8 cellular contexts compared by ENCODE assay signal in the genomic region with DNA sequence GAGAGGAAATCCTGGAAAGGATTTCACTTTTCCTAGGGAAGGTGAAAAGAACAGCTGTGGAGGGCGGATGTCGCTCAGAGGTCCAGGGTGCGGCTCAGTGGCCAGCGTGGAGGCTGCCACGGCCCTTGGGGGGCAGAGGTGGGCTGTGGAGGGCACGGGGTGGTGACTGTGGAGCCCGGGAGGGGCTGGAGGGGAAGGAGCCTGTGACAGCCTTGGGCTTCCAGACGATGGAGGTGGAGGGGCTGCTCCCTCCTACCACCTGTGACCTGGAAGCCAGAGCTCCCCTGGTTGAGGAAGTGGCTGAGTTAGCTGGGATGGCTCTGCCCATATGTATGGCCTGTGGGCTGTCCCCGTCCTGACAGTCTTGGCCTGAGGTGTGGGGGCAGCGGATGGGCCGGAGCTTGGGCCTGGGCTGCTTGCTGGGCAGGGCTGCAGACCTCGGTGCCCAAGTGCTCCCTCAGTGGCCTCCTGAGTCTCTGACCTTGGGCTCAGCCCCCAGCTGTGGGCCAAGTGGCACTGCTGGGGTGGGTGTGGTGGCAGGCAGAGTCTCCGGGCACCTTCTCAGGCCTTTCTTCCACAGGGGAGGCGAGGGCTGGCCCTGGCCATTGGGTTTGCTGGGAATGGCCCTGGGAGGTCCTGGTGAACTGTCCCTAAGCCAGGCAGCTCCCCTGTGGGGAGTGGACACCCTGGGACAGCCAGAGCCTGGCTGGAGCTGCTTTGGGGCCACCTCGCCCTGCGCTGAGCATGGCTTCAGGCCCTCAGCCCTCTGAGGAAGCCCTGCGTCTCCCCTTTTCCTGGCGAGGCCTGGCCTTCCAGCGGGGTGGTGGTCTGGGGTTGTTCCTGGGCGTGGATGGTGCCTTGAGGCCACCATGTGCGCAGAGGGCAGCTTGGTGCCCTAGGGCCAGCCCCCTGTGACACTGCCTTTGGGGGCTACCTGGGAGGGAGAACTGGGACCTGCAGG. TPM values are rescaled to one million over a fixed set of nuclear protein-coding genes. Genes with fewer than 3 reads are reported as not detected.
DNase-seq lines count a peak whose midpoint lies in the region; ATAC-seq, FAIRE-seq and TF ChIP-seq lines count a peak whose summit lies in the region.

No MANE protein-coding gene starts in this region.

- peaks cover 20 to 43% of the 10 kb centered on the region in 2 donors for H3K36me3 Mint-ChIP-seq in stimulated activated naive B cell treated with anti-CD40 and anti-IgM and Interleukin-4, amounts not matched to agents 10 μg/mL and 1 μg/mL and 100 μg/mL, for 72 hours

- WGBS in HepG2 (ENCODE audit: low lambda C conversion rate): 93% methylated on average over 12 of the region's 21 CpGs

- H3K27me3 Mint-ChIP-seq in stimulated activated naive B cell treated with anti-CD40 and anti-IgM and Interleukin-4, amounts not matched to agents 10 μg/mL and 1 μg/mL and 100 μg/mL, for 72 hours: no peaks in the 10 kb centered on the region

- H3K9me3 Mint-ChIP-seq in stimulated activated naive B cell treated with anti-CD40 and anti-IgM and Interleukin-4, amounts not matched to agents 10 μg/mL and 1 μg/mL and 100 μg/mL, for 72 hours: no peaks in the 10 kb centered on the region

- TF ChIP-seq RAD21 in HCT116 (IDR thresholded peaks at IDR 0.05; ENCODE audit: low read depth): no peak
- TF ChIP-seq RAD21 in HepG2 (CRISPR knock-in tag; IDR thresholded peaks at IDR 0.05): no peak

- H3K36me3 ChIP-seq in HCT116 (ENCODE audit: control insufficient read depth in 1 of 2, insufficient read depth in 2 of 2, low read length in 2 of 2): no peaks in the 10 kb centered on the region; a peak in 1 of 4 replicates
- peaks cover 5 to 7% of the 10 kb centered on the region in 2 experiments; a peak in 3 of 5 replicates for H3K36me3 ChIP-seq in HepG2 (replicated peaks in 1 of 2; ENCODE audit: control insufficient read depth in 1 of 2, insufficient read depth in 2 of 2, low read length in 2 of 2)

- TF ChIP-seq POLR2A in HCT116 (IDR thresholded peaks at IDR 0.05; ENCODE audit: borderline replicate concordance, extremely low read depth, insufficient read depth, insufficient read length): no peak
- no peak for TF ChIP-seq POLR2A in HepG2 (IDR thresholded peaks at IDR 0.05; ENCODE audit: insufficient read depth in 1 of 2, low read depth in 2 of 2, low read length in 2 of 2)

- CTCF ChIA-PET in HCT116 (lab: Charles Lee): no interaction called here
- CTCF ChIA-PET in HepG2 (lab: Yijun Ruan, JAX; ENCODE audit: low intra/inter-chr PET ratio, low total read pairs): no interaction called here

- H3K79me2 ChIP-seq in HCT116 (ENCODE audit: insufficient read depth, low read length) (peaks cover 83% of the 10 kb centered on the region), HepG2 (ENCODE audit: insufficient read depth, low read length) (peaks cover 49% of the 10 kb centered on the region)

- TF ChIP-seq EP300 in HepG2 (IDR thresholded peaks at IDR 0.05; ENCODE audit: low read depth in 2 of 2, low read length in 2 of 2) (no peak), HepG2 (CRISPR knock-in tag; IDR thresholded peaks at IDR 0.05; ENCODE audit: borderline replicate concordance) (no peak)

- H3K9ac ChIP-seq in HCT116 (ENCODE audit: low read length) (peak overlapping the region; percentile 95), HepG2 (ENCODE audit: insufficient read depth, low read depth, low read length) (no peak overlapping the region)

- peak overlapping the region; percentile 67 for H3K27ac Mint-ChIP-seq in stimulated activated naive B cell treated with anti-CD40 and anti-IgM and Interleukin-4, amounts not matched to agents 10 μg/mL and 1 μg/mL and 100 μg/mL, for 72 hours

- in situ Hi-C loops in astrocyte of the cerebellum (cut with HindIII; ENCODE audit: low sequenced_read_pairs) (no loop called here), HepG2 (cut with HindIII; ENCODE audit: extremely low pct_ligation_motif_present, low pct_unique_long_range_greater_than_20kb) (no loop called here)

- H2AFZ ChIP-seq in HCT116 (ENCODE audit: low read depth, low read length, poor library complexity, severe bottlenecking) (no peak overlapping the region), HepG2 (ENCODE audit: low read length) (no peak overlapping the region)

- intact Hi-C loops in HCT116 (cut with micrococcal nuclease) (no loop called here), HepG2 (cut with micrococcal nuclease; ENCODE audit: unreplicated experiment) (no loop called here)

- H3K4me1 ChIP-seq in HCT116 (ENCODE audit: control insufficient read depth in 1 of 2, insufficient read depth in 2 of 2, low read length in 2 of 2) (peaks cover 46 to 76% of the 10 kb centered on the region in 2 experiments), HepG2 (ENCODE audit: insufficient read depth, low read length) (peaks cover 78% of the 10 kb centered on the region)

- TF ChIP-seq CTCF in HCT116 (IDR thresholded peaks at IDR 0.05 in 2 of 3, conservative IDR thresholded peaks at IDR 0.05 in 1 of 3; ENCODE audit: borderline replicate concordance in 1 of 3, insufficient read depth in 1 of 3, low read depth in 2 of 3, low read length in 2 of 3) (no peak), astrocyte of the cerebellum (IDR thresholded peaks at IDR 0.05; ENCODE audit: low read depth, low read length, missing control alignments) (no peak), HepG2 (CRISPR knock-in tag; IDR thresholded peaks at IDR 0.05) (no peak)

- BruUV-seq in HCT116 (replicated peaks; lab: Mats Ljungman, UMichigan) (no TSS peak), HepG2 (replicated peaks; lab: Mats Ljungman, UMichigan) (no TSS peak)

- no peak for FAIRE-seq in HepG2 (lab: Jason Lieb, UNC)

- H3K27ac ChIP-seq in HCT116 (ENCODE audit: low read depth, low read length) (peak overlapping the region; percentile 68), HepG2 (ENCODE audit: extremely low read length, insufficient read depth, low read length) (peak overlapping the region; percentile 9)

- RAD21 ChIA-PET in HCT116 (lab: Charles Lee; ENCODE audit: low non-redundant PET in 1 of 2, low total read pairs in 2 of 2, uncharacterized antibody in 2 of 2, unreplicated experiment in 2 of 2): no interaction called here

- ATAC-seq in HCT116 (no peak), HepG2 (no peak), HG03432 (IDR thresholded peaks at IDR 0.05; ENCODE audit: unreplicated experiment) (no peak)
- ATAC-seq in stimulated activated naive B cell treated with anti-CD40 and anti-IgM and Interleukin-4, amounts not matched to agents 10 μg/mL and 1 μg/mL and 100 μg/mL, for 72 hours (replicated peaks): no peak

- no peak for DNase-seq in HCT116 (ENCODE audit: low read depth, low spot score)
- DNase-seq in astrocyte of the cerebellum (ENCODE audit: low read depth): no peak
- no peak for DNase-seq in HepG2 (ENCODE audit: low spot score)
- DNase-seq in stimulated activated naive B cell treated with anti-CD40 and anti-IgM and Interleukin-4, amounts not matched to agents 10 μg/mL and 1 μg/mL and 100 μg/mL, for 72 hours: no peak
- no peak for DNase-seq in NCI-H146 treated with DMSO at 0.1 percent for 48 hours (lab: John Stamatoyannopoulos, UW; ENCODE audit: unreplicated experiment)
- DNase-seq in globus pallidus (ENCODE audit: low spot score): no peak
- no peak for DNase-seq in HuH-7.5 (ENCODE audit: low spot score)

- peak overlapping the region; percentile 95 for H3K4me2 ChIP-seq in HCT116 (ENCODE audit: low read length)
- H3K4me2 ChIP-seq in HepG2 (ENCODE audit: low read depth, low read length): peak overlapping the region; percentile 92

- POLR2A ChIA-PET in HCT116 (lab: Charles Lee) (no interaction called here), HepG2 (lab: Yijun Ruan, JAX) (interaction anchor here (0.9 kb wide), 1 partner anchor 72 kb away, joined by 3 read pairs; no protein-coding TSS in a partner anchor)

- H3K4me3 ChIP-seq in HCT116 (replicated peaks in 1 of 2; ENCODE audit: low read depth in 1 of 2, low read length in 2 of 2): peak overlapping the region in 1 of 2 experiments; percentile 43; a peak in 3 of 4 replicates
- H3K4me3 ChIP-seq in astrocyte of the cerebellum (ENCODE audit: low read depth, low read length): peak overlapping the region; percentile 3
- peak overlapping the region in 1 of 3 experiments; percentile 85; a peak in 1 of 6 replicates for H3K4me3 ChIP-seq in HepG2 (replicated peaks in 1 of 3; ENCODE audit: insufficient read depth in 1 of 3, low read depth in 2 of 3, low read length in 3 of 3)

- H3K4me3 Mint-ChIP-seq in stimulated activated naive B cell treated with anti-CD40 and anti-IgM and Interleukin-4, amounts not matched to agents 10 μg/mL and 1 μg/mL and 100 μg/mL, for 72 hours: peak overlapping the region in 1 of 2 donors; percentile 82

- peaks cover 3% of the 10 kb centered on the region; the same call in 1 of the 2 replicates for H4K20me1 ChIP-seq in HCT116 (ENCODE audit: insufficient read depth)
- H4K20me1 ChIP-seq in HepG2 (ENCODE audit: insufficient read depth, low read length): peaks cover 37% of the 10 kb centered on the region; the same call in 1 of the 2 replicates

- no peaks in the 10 kb centered on the region for H3K9me3 ChIP-seq in HCT116 (ENCODE audit: control insufficient read depth in 1 of 2, insufficient read depth in 1 of 2, low read depth in 1 of 2, low read length in 2 of 2)
- H3K9me3 ChIP-seq in HepG2 (ENCODE audit: low read length): no peaks in the 10 kb centered on the region

- H3K27me3 ChIP-seq in HCT116 (ENCODE audit: insufficient read depth, low read length) (no peaks in the 10 kb centered on the region), HepG2 (ENCODE audit: control insufficient read depth in 1 of 2, insufficient read depth in 2 of 2, low read length in 2 of 2) (no peaks in the 10 kb centered on the region; a peak in 1 of 5 replicates)

- peaks cover 29 to 61% of the 10 kb centered on the region in 2 donors for H3K4me1 Mint-ChIP-seq in stimulated activated naive B cell treated with anti-CD40 and anti-IgM and Interleukin-4, amounts not matched to agents 10 μg/mL and 1 μg/mL and 100 μg/mL, for 72 hours

- H3K9me2 ChIP-seq in HCT116 (ENCODE audit: insufficient read depth): no peaks in the 10 kb centered on the region

RNA-seq across cellular contexts. Expression of a gene that starts 3.9 kb away (rescaled TPM):
- total RNA-seq in HCT116 (2021; ENCODE audit: unreplicated experiment) (102 TPM), HepG2 (2016; rRNA removed; fragmentation: Illumina TruSeq; extraction: Trizol) (37.2 and 54.0 TPM in 2 replicates)
- 92.5 and 93.5 TPM in 2 replicates for polyA plus RNA-seq in HCT116 (2012)
- total RNA-seq in HepG2 (2016; cell fraction: cytosol; rRNA removed; fragmentation: Illumina TruSeq; extraction: Trizol; ENCODE audit: low read depth): 362 and 379 TPM in 2 replicates
- 32.4 and 58.8 TPM in 2 replicates for total RNA-seq in HepG2 (2016; cell fraction: insoluble cytoplasmic fraction; rRNA removed; fragmentation: Illumina TruSeq; extraction: Trizol)
- 234 and 253 TPM in 2 replicates for total RNA-seq in HepG2 (2016; cell fraction: membrane; rRNA removed; fragmentation: Illumina TruSeq; extraction: Trizol)
- 25.6 and 29.4 TPM in 2 replicates for total RNA-seq in HepG2 (2016; cell fraction: nucleus; rRNA removed; fragmentation: Illumina TruSeq; extraction: Trizol)
- 103 and 113 TPM in 2 replicates for polyA plus RNA-seq in HepG2 (2011; rRNA removed)
- 80.0 TPM in 2 replicates for polyA plus RNA-seq in HepG2 (2011; cell fraction: cytosol; rRNA removed)
- polyA plus RNA-seq in HepG2 (2011; cell fraction: nucleus; rRNA removed): 27.5 and 33.8 TPM in 2 replicates
- 83.2 and 95.1 TPM in 2 replicates for polyA plus RNA-seq in HepG2 (2012)
- polyA plus RNA-seq in HepG2 (2016; cell fraction: cytosol; fragmentation: Illumina TruSeq; extraction: Trizol; ENCODE audit: low read depth): 889 and 952 TPM in 2 replicates
- 61.2 and 81.9 TPM in 2 replicates for polyA plus RNA-seq in HepG2 (2016; cell fraction: insoluble cytoplasmic fraction; fragmentation: Illumina TruSeq; extraction: Trizol; ENCODE audit: low read depth)
- 488 and 495 TPM in 2 replicates for polyA plus RNA-seq in HepG2 (2016; cell fraction: membrane; fragmentation: Illumina TruSeq; extraction: Trizol; ENCODE audit: low read depth)
- polyA plus RNA-seq in HepG2 (2016; cell fraction: nucleus; fragmentation: Illumina TruSeq; extraction: Trizol; ENCODE audit: insufficient read depth, low read depth): 59.1 and 78.9 TPM in 2 replicates
- polyA minus RNA-seq in HepG2 (2011; rRNA and poly(A)+ RNA removed; ENCODE audit: low replicate concordance): 61.6 and 63.3 TPM in 2 replicates
- 27.4 and 34.8 TPM in 2 replicates for polyA minus RNA-seq in HepG2 (2011; cell fraction: cytosol; rRNA and poly(A)+ RNA removed)
- 22.8 and 23.6 TPM in 2 replicates for polyA minus RNA-seq in HepG2 (2011; cell fraction: nucleus; rRNA and poly(A)+ RNA removed)

RNA-seq across cellular contexts. Expression of a gene that starts 33.4 kb away (rescaled TPM):
- 19.9 TPM for total RNA-seq in HCT116 (2021; ENCODE audit: unreplicated experiment)
- polyA plus RNA-seq in HCT116 (2012): 7.6 and 9.6 TPM in 2 replicates
- total RNA-seq in HepG2 (2016; rRNA removed; fragmentation: Illumina TruSeq; extraction: Trizol): 6.3 and 8.3 TPM in 2 replicates
- total RNA-seq in HepG2 (2016; cell fraction: cytosol; rRNA removed; fragmentation: Illumina TruSeq; extraction: Trizol; ENCODE audit: low read depth): 1.5 and 2.3 TPM in 2 replicates
- total RNA-seq in HepG2 (2016; cell fraction: insoluble cytoplasmic fraction; rRNA removed; fragmentation: Illumina TruSeq; extraction: Trizol): 5.7 and 9.5 TPM in 2 replicates
- 2.0 and 2.8 TPM in 2 replicates for total RNA-seq in HepG2 (2016; cell fraction: membrane; rRNA removed; fragmentation: Illumina TruSeq; extraction: Trizol)
- 10.0 and 10.5 TPM in 2 replicates for total RNA-seq in HepG2 (2016; cell fraction: nucleus; rRNA removed; fragmentation: Illumina TruSeq; extraction: Trizol)
- 2.3 and 2.5 TPM in 2 replicates for polyA plus RNA-seq in HepG2 (2011; rRNA removed)
- 1.4 and 2.3 TPM in 2 replicates for polyA plus RNA-seq in HepG2 (2011; cell fraction: cytosol; rRNA removed)
- polyA plus RNA-seq in HepG2 (2011; cell fraction: nucleus; rRNA removed): 15.9 and 17.4 TPM in 2 replicates
- polyA plus RNA-seq in HepG2 (2012): 4.7 and 7.6 TPM in 2 replicates
- 0.37 and 0.40 TPM in 2 replicates for polyA plus RNA-seq in HepG2 (2016; cell fraction: cytosol; fragmentation: Illumina TruSeq; extraction: Trizol; ENCODE audit: low read depth)
- 2.7 and 2.9 TPM in 2 replicates for polyA plus RNA-seq in HepG2 (2016; cell fraction: insoluble cytoplasmic fraction; fragmentation: Illumina TruSeq; extraction: Trizol; ENCODE audit: low read depth)
- 0.61 and 0.71 TPM in 2 replicates for polyA plus RNA-seq in HepG2 (2016; cell fraction: membrane; fragmentation: Illumina TruSeq; extraction: Trizol; ENCODE audit: low read depth)
- 15.6 and 16.9 TPM in 2 replicates for polyA plus RNA-seq in HepG2 (2016; cell fraction: nucleus; fragmentation: Illumina TruSeq; extraction: Trizol; ENCODE audit: insufficient read depth, low read depth)
- 2.3 and 6.5 TPM in 2 replicates for polyA minus RNA-seq in HepG2 (2011; rRNA and poly(A)+ RNA removed; ENCODE audit: low replicate concordance)
- 2.5 and 4.0 TPM in 2 replicates for polyA minus RNA-seq in HepG2 (2011; cell fraction: cytosol; rRNA and poly(A)+ RNA removed)
- 5.9 and 7.1 TPM in 2 replicates for polyA minus RNA-seq in HepG2 (2011; cell fraction: nucleus; rRNA and poly(A)+ RNA removed)
